Comparison of ENCODE assay signal across 8 cellular contexts in genomic region chr17:56319531-56319930, GRCh38.
DNase-seq lines count a peak whose midpoint lies in the region; ATAC-seq and TF ChIP-seq lines count a peak whose summit lies in the region.

No MANE protein-coding gene starts in this region.

- H3K4me3 Mint-ChIP-seq in osteocyte (ENCODE audit: unreplicated experiment), result no peak overlapping the region

- H3K27ac Mint-ChIP-seq in osteocyte (ENCODE audit: unreplicated experiment), result no peak overlapping the region

- no peak for TF ChIP-seq POLR2A in esophagus squamous epithelium (IDR thresholded peaks at IDR 0.05)

- ATAC-seq in GM18519 (IDR thresholded peaks at IDR 0.05; ENCODE audit: low FRiP score, unreplicated experiment), result peak; percentile 73
- peak; percentile 87 for ATAC-seq in Panc1
- ATAC-seq in GM19467 (IDR thresholded peaks at IDR 0.05; ENCODE audit: unreplicated experiment), result no peak

- H3K36me3 ChIP-seq in Panc1 (ENCODE audit: control insufficient read depth, insufficient read depth, low read length) (no peaks in the 10 kb centered on the region), esophagus squamous epithelium (no peaks in the 10 kb centered on the region)

- no TSS peak for BruUV-seq in Panc1 (replicated peaks; lab: Mats Ljungman, UMichigan)

- H3K36me3 Mint-ChIP-seq in osteocyte (ENCODE audit: unreplicated experiment), result no peaks in the 10 kb centered on the region

- no peaks in the 10 kb centered on the region for H3K4me1 Mint-ChIP-seq in osteocyte (ENCODE audit: unreplicated experiment)

- intact Hi-C loops in Panc1 (cut with micrococcal nuclease; ENCODE audit: unreplicated experiment) (loop anchor here (5.0 kb wide), 2 partner anchors 187 to 792 kb away; no protein-coding TSS in a partner anchor), esophagus squamous epithelium (cut with DNase I) (no loop called here)

- WGBS in esophagus squamous epithelium, 2 donors, result 38 to 41% methylated on average over 3 of the region's 3 CpGs

- no peaks in the 10 kb centered on the region for H3K9me3 ChIP-seq in Panc1 (ENCODE audit: control insufficient read depth, insufficient read depth, low read depth, low read length)
- H3K9me3 ChIP-seq in esophagus squamous epithelium, result no peaks in the 10 kb centered on the region

- no peak for DNase-seq in AG04449 (ENCODE audit: low read depth, low spot score)
- peak; percentile 66 for DNase-seq in KBM-7
- DNase-seq in Panc1 (ENCODE audit: low read depth, low spot score), result peak; percentile 13
- DNase-seq in esophagus squamous epithelium (lab: John Stamatoyannopoulos, UW), result no peak
- DNase-seq in osteocyte (ENCODE audit: extremely low spot score, unreplicated experiment), result no peak
- DNase-seq in NK-92 treated with Interleukin-12 subunit alpha and Interleukin-12 subunit beta, amount 100 ng/mL, for 24 hours (lab: John Stamatoyannopoulos, UW), result no peak

- H3K27me3 Mint-ChIP-seq in osteocyte (ENCODE audit: unreplicated experiment), result peaks cover 17% of the 10 kb centered on the region

- CTCF ChIA-PET in AG04449 (lab: Yijun Ruan, JAX) (interaction anchor here (0.6 to 6.3 kb wide), 27 partner anchors 9 to 793 kb away, joined by 3 to 76 read pairs (median 5); partner anchors contain the start of gene ANKFN1), Panc1 (lab: Charles Lee) (interaction anchor here (0.6 to 1.0 kb wide), 2 partner anchors 13 to 793 kb away, joined by 3 read pairs; no protein-coding TSS in a partner anchor)

- no peak overlapping the region for H3K27ac ChIP-seq in Panc1 (ENCODE audit: low read length)
- no peak overlapping the region for H3K27ac ChIP-seq in esophagus squamous epithelium

- in situ Hi-C loops in KBM-7 (cut with MboI; ENCODE audit: low pct_unique_long_range_greater_than_20kb, low sequenced_read_pairs), result no loop called here
- in situ Hi-C loops in Panc1 (cut with HindIII; ENCODE audit: low pct_unique_long_range_greater_than_20kb, low sequenced_read_pairs), result no loop called here

- POLR2A ChIA-PET in AG04449 (lab: Yijun Ruan, JAX) (no interaction called here), Panc1 (lab: Charles Lee) (no interaction called here)

- TF ChIP-seq CTCF in AG04449 (IDR thresholded peaks at IDR 0.05; ENCODE audit: insufficient read depth, low read length, missing control alignments), result peak; percentile 19
- TF ChIP-seq CTCF in Panc1 (IDR thresholded peaks at IDR 0.05), result peak; percentile 68
- peak in 5 of 6 experiments; percentile 36 to 63 (median 41) for TF ChIP-seq CTCF in esophagus squamous epithelium (IDR thresholded peaks at IDR 0.05)
- TF ChIP-seq CTCF in osteocyte (IDR thresholded peaks at IDR 0.05), result peak; percentile 60

- no peak overlapping the region for H3K4me3 ChIP-seq in AG04449 (ENCODE audit: low read depth, low read length)
- no peak overlapping the region for H3K4me3 ChIP-seq in Panc1 (ENCODE audit: low read depth in 2 of 2, low read length in 2 of 2)
- no peak overlapping the region for H3K4me3 ChIP-seq in esophagus squamous epithelium

- H3K4me1 ChIP-seq in Panc1 (ENCODE audit: control insufficient read depth, insufficient read depth, low read length) (no peaks in the 10 kb centered on the region), esophagus squamous epithelium (no peaks in the 10 kb centered on the region)

- H3K27me3 ChIP-seq in Panc1 (ENCODE audit: control insufficient read depth, insufficient read depth, low read length), result no peaks in the 10 kb centered on the region
- peaks cover 0 to 39% (median 0%) of the 10 kb centered on the region in 4 donors for H3K27me3 ChIP-seq in esophagus squamous epithelium

- H3K9me3 Mint-ChIP-seq in osteocyte (ENCODE audit: unreplicated experiment), result no peaks in the 10 kb centered on the region

Comparison
In these comparisons a context has a peak if more than half of its experiments do, and no peak if none do; other contexts are left out.
1. DNase-seq: peak in KBM-7 (single experiment) and Panc1 (single experiment); none in AG04449 (single experiment), esophagus squamous epithelium (single experiment), osteocyte (single experiment) and NK-92 treated with Interleukin-12 subunit alpha and Interleukin-12 subunit beta, amount 100 ng/mL, for 24 hours (single experiment).
2. Peak in every context shown above with its lines, with median percentiles within 50 percentile points of each other: CTCF ChIP-seq.